ENCODE assay signal across 8 cellular contexts in the genomic region with DNA sequence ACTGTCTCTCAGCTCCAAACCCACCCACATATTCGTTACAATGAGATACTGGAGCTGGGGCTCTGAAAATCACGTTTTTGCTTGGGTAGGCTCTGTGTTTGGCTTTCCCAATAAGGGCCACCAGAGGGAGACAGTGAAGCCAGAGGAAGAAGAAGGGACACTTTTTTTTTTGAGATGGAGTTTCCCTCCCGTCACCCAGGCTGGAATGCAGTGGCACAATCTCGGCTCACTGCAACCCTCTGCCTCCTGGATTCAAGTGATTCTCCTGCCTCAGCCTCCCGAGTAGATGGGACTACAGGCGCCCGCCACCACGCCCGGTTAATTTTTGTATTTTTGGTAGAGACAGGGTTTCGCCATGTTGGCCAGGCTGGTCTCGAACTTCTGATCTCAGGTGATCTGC. TPM values are rescaled to one million over a fixed set of nuclear protein-coding genes. Genes with fewer than 3 reads are reported as not detected.
DNase-seq lines count a peak whose midpoint lies in the region; ATAC-seq, FAIRE-seq and TF ChIP-seq lines count a peak whose summit lies in the region.
"Not testable (repeated sequence)": the region's sequence is repeated elsewhere in the genome, so short reads cannot be mapped to it uniquely, and the experiment has no call there.

No MANE protein-coding gene starts in this region.

- not testable (repeated sequence) for H3K9me2 ChIP-seq in MM.1S (replicated peaks; ENCODE audit: insufficient read depth, low read length); hepatocyte (replicated peaks; ENCODE audit: insufficient read depth)

- BruUV-seq in Panc1 (replicated peaks; lab: Mats Ljungman, UMichigan), result not testable (repeated sequence)

- ATAC-seq in Panc1, result peak; percentile 78; the same call in 1 of the 2 replicates
- ATAC-seq in psoas muscle, result peak; percentile 67 to 88 (median 82)

- not testable (repeated sequence) for H4K20me1 ChIP-seq in MM.1S (ENCODE audit: insufficient read depth, low read length); hepatocyte (ENCODE audit: insufficient read depth, poor library complexity, severe bottlenecking)

- peak; percentile 59 for TF ChIP-seq CTCF in MM.1S (IDR thresholded peaks at IDR 0.05; ENCODE audit: low read length)
- peak; percentile 86 for TF ChIP-seq CTCF in Panc1 (IDR thresholded peaks at IDR 0.05)
- TF ChIP-seq CTCF in hepatocyte (IDR thresholded peaks at IDR 0.05; ENCODE audit: poor library complexity), result peak; percentile 65
- TF ChIP-seq CTCF in psoas muscle (IDR thresholded peaks at IDR 0.05), result peak; percentile 66

- DNase-seq in MM.1S (peak; percentile 77), hepatocyte (ENCODE audit: low spot score) (peak; percentile 77), psoas muscle (peak in 1 of 2 donors; percentile 35), urothelium cell line (ENCODE audit: low spot score) (peak; percentile 70)
- DNase-seq in Panc1 (ENCODE audit: low read depth, low spot score), result not testable (repeated sequence)
- peak; percentile 76 to 77 for DNase-seq in activated CD4-positive, alpha-beta T cell treated with anti-CD3 and anti-CD28 coated beads, Interleukin-2, amount 50 U/mL, for 4 hours
- DNase-seq in central memory CD4-positive, alpha-beta T cell, result peak; percentile 76

- H3K4me1 ChIP-seq in MM.1S (ENCODE audit: low read length); Panc1 (ENCODE audit: control insufficient read depth, insufficient read depth, low read length); hepatocyte (ENCODE audit: insufficient read depth); psoas muscle: not testable (repeated sequence)

- in situ Hi-C loops in Panc1 (cut with HindIII; ENCODE audit: low pct_unique_long_range_greater_than_20kb, low sequenced_read_pairs), result not testable (repeated sequence)

- not testable (repeated sequence) for H2AFZ ChIP-seq in MM.1S (ENCODE audit: low read length); hepatocyte

- not testable (repeated sequence) for H3F3A ChIP-seq in MM.1S (ENCODE audit: insufficient read depth, low read length)

- H3K4me3 ChIP-seq in MM.1S (ENCODE audit: low read length); Panc1 (ENCODE audit: low read depth in 2 of 2, low read length in 2 of 2); hepatocyte; psoas muscle: not testable (repeated sequence)

- peak; percentile 92 for FAIRE-seq in G401.6 (lab: Jason Lieb, UNC)
- not testable (repeated sequence) for FAIRE-seq in urothelium cell line (lab: Jason Lieb, UNC)

- not testable (repeated sequence) for H3K9me3 ChIP-seq in MM.1S (replicated peaks; ENCODE audit: insufficient read depth, low read length); Panc1 (ENCODE audit: control insufficient read depth, insufficient read depth, low read depth, low read length); hepatocyte (ENCODE audit: low read depth); psoas muscle

- intact Hi-C loops in Panc1 (cut with micrococcal nuclease; ENCODE audit: unreplicated experiment), result not testable (repeated sequence)
- intact Hi-C loops in psoas muscle (cut with DNase I), result loop anchor here in 1 of 2 donors (5.0 kb wide), 1 partner anchor 67 kb away; no protein-coding TSS in a partner anchor

- CTCF ChIA-PET in Panc1 (lab: Charles Lee), result interaction anchor here (0.6 to 1.6 kb wide), 5 partner anchors 11 to 452 kb away, joined by 3 to 10 read pairs (median 5); a partner anchor contains a TSS

- not testable (repeated sequence) for H3K36me3 ChIP-seq in MM.1S (replicated peaks; ENCODE audit: insufficient read depth, low read length); Panc1 (ENCODE audit: control insufficient read depth, insufficient read depth, low read length); hepatocyte (replicated peaks; ENCODE audit: insufficient read depth, low read depth); psoas muscle (ENCODE audit: insufficient read depth in 1 of 2, low read depth in 1 of 2)

- not testable (repeated sequence) for H3K27ac ChIP-seq in MM.1S (ENCODE audit: low read length); Panc1 (ENCODE audit: low read length); hepatocyte; psoas muscle

- WGBS in hepatocyte (ENCODE audit: low lambda C conversion rate, missing lambda C conversion rate), result 67% methylated on average over 11 of the region's 11 CpGs
- WGBS in psoas muscle, 3 donors, result 53 to 57% (median 56%) methylated on average over 11 of the region's 11 CpGs

- not testable (repeated sequence) for H3K79me2 ChIP-seq in MM.1S (ENCODE audit: low read length); hepatocyte

- H3K9ac ChIP-seq in MM.1S (ENCODE audit: low read length), result not testable (repeated sequence)

- POLR2A ChIA-PET in Panc1 (lab: Charles Lee), result interaction anchor here (0.5 kb wide), 1 partner anchor 10 kb away, joined by 3 read pairs; no protein-coding TSS in a partner anchor

- H3K4me2 ChIP-seq in MM.1S (ENCODE audit: low read depth, low read length); hepatocyte: not testable (repeated sequence)

- not testable (repeated sequence) for H3K27me3 ChIP-seq in MM.1S (replicated peaks; ENCODE audit: insufficient read depth, low read length); Panc1 (ENCODE audit: control insufficient read depth, insufficient read depth, low read length); hepatocyte; psoas muscle (ENCODE audit: insufficient read depth in 3 of 3, low read length in 2 of 3)

RNA-seq across cellular contexts. Expression of a gene that starts 16.4 kb away (rescaled TPM):
- total RNA-seq in Panc1 (2021; ENCODE audit: unreplicated experiment), result 45.4 TPM
- 66.3 TPM for polyA plus RNA-seq in Panc1 (2012; ENCODE audit: insufficient read length)
- total RNA-seq in hepatocyte, result 14.9 and 21.7 TPM in 2 replicates
- 22.5 and 22.6 TPM in 2 replicates for polyA plus RNA-seq in hepatocyte
- 10 to 100 TPM in 3 of 4 donors, 1 to 10 TPM in 1; 9.9 to 16.9 (median 12.5) TPM for total RNA-seq in psoas muscle
- 10 to 100 TPM in 1 of 3 donors, 1 to 10 TPM in 2; 7.7 to 11.3 (median 9.6) TPM for polyA plus RNA-seq in psoas muscle

RNA-seq across cellular contexts. Expression of a gene that starts 22.4 kb away (rescaled TPM):
- total RNA-seq in Panc1 (2021; ENCODE audit: unreplicated experiment), result 20.1 TPM
- polyA plus RNA-seq in Panc1 (2012; ENCODE audit: insufficient read length), result 20.2 TPM
- total RNA-seq in hepatocyte, result 22.0 and 35.5 TPM in 2 replicates
- polyA plus RNA-seq in hepatocyte, result 19.1 and 21.2 TPM in 2 replicates
- total RNA-seq in psoas muscle, result 1 to 10 TPM; 4.2 to 7.4 (median 5.5) TPM
- 1 to 10 TPM; 2.5 to 5.5 (median 3.4) TPM for polyA plus RNA-seq in psoas muscle

RNA-seq across cellular contexts. Expression of a gene that starts 52.8 kb away (rescaled TPM):
- total RNA-seq in Panc1 (2021; ENCODE audit: unreplicated experiment) (188 TPM), hepatocyte (2.5 and 3.4 TPM in 2 replicates), psoas muscle (10 to 100 TPM in 1 of 4 donors, under 1 TPM in 3; 0.17 to 26.7 (median 0.55) TPM)
- 353 TPM for polyA plus RNA-seq in Panc1 (2012; ENCODE audit: insufficient read length)
- polyA plus RNA-seq in hepatocyte (7.3 and 8.5 TPM in 2 replicates), psoas muscle (under 1 TPM; 0.05 to 0.35 (median 0.21) TPM)
